Comparison of ENCODE assay signal across 8 cellular contexts in the genomic region with DNA sequence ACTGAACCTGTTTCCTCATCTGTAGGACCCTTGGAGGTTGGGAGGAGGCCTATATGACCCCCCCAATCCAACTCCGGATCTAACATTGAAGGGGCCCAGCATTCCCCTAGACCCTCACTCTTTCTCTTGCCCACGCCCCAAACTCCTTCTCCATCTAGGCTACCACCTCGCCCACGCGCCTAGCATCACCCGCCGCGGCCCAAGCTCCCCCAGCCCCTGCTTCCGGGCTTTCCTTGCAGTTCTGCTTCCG. TPM values are rescaled to one million over a fixed set of nuclear protein-coding genes. Genes with fewer than 3 reads are reported as not detected.
A peak's percentile ranks its signal among the peaks of the same experiment; 100 is the strongest.
DNase-seq lines count a peak whose midpoint lies in the region; ATAC-seq, FAIRE-seq and TF ChIP-seq lines count a peak whose summit lies in the region.

No MANE protein-coding gene starts in this region.

- intact Hi-C loops in pancreas (cut with DNase I): no loop called here

- H3K4me1 ChIP-seq in ACC112 (ENCODE audit: control insufficient read depth, insufficient read depth, low read length, unreplicated experiment) (peaks cover 8% of the 10 kb centered on the region), pancreas (peaks cover 0 to 8% (median 0%) of the 10 kb centered on the region in 3 donors)

- DNase-seq in HFF-Myc (ENCODE audit: extremely low read depth, low read depth): no peak
- peak; percentile 50 for DNase-seq in activated CD4-positive, alpha-beta T cell treated with anti-CD3 and anti-CD28 coated beads, Interleukin-2, amount 10 ng/mL, durations not matched to agents 7 days and 5 days
- DNase-seq in epithelial cell of prostate (ENCODE audit: low read depth, low spot score): no peak
- peak in 2 of 6 donors; percentile 25 to 40 for DNase-seq in pancreas
- DNase-seq in DMS153 (lab: John Stamatoyannopoulos, UW): no peak
- no peak for DNase-seq in AG20443 (ENCODE audit: low spot score)
- no peak for DNase-seq in erythroblast (lab: John Stamatoyannopoulos, UW)

- peak overlapping the region; percentile 70 for H3K27ac ChIP-seq in ACC112 (ENCODE audit: low read depth, low read length)
- H3K27ac ChIP-seq in epithelial cell of prostate: peak overlapping the region; percentile 68
- H3K27ac ChIP-seq in pancreas: peak overlapping the region; percentile 65 to 87 (median 81)

- H3K4me3 Mint-ChIP-seq in activated CD4-positive, alpha-beta T cell treated with anti-CD3 and anti-CD28 coated beads, Interleukin-2, amount 10 ng/mL, durations not matched to agents 7 days and 5 days: peak overlapping the region; percentile 86

- H2AFZ ChIP-seq in ACC112 (ENCODE audit: low read length, unreplicated experiment): peak overlapping the region; percentile 60

- ATAC-seq in pancreas: no peak

- H3K9me3 ChIP-seq in pancreas: no peaks in the 10 kb centered on the region

- H3K27ac Mint-ChIP-seq in activated CD4-positive, alpha-beta T cell treated with anti-CD3 and anti-CD28 coated beads, Interleukin-2, amount 10 ng/mL, durations not matched to agents 7 days and 5 days: peak overlapping the region; percentile 97

- peaks cover 37% of the 10 kb centered on the region for H3K4me1 Mint-ChIP-seq in activated CD4-positive, alpha-beta T cell treated with anti-CD3 and anti-CD28 coated beads, Interleukin-2, amount 10 ng/mL, durations not matched to agents 7 days and 5 days

- H3K27me3 Mint-ChIP-seq in activated CD4-positive, alpha-beta T cell treated with anti-CD3 and anti-CD28 coated beads, Interleukin-2, amount 10 ng/mL, durations not matched to agents 7 days and 5 days: no peaks in the 10 kb centered on the region

- TF ChIP-seq POLR2A in erythroblast (IDR thresholded peaks at IDR 0.05; ENCODE audit: low read length): no peak

- WGBS in pancreas, 2 donors: 0% methylated on average over 10 of the region's 10 CpGs

- CTCF ChIA-PET in activated CD4-positive, alpha-beta T cell treated with anti-CD3 and anti-CD28 coated beads, Interleukin-2, amount 10 ng/mL, durations not matched to agents 7 days and 5 days (lab: Charles Lee): interaction anchor here (1.1 to 3.5 kb wide), 10 partner anchors 9 to 339 kb away, joined by 3 to 18 read pairs (median 3); a partner anchor contains a TSS

- H3K27me3 ChIP-seq in ACC112 (ENCODE audit: insufficient read depth, low read length) (no peaks in the 10 kb centered on the region), pancreas (no peaks in the 10 kb centered on the region)

- peaks cover 17% of the 10 kb centered on the region for H3K36me3 Mint-ChIP-seq in activated CD4-positive, alpha-beta T cell treated with anti-CD3 and anti-CD28 coated beads, Interleukin-2, amount 10 ng/mL, durations not matched to agents 7 days and 5 days (ENCODE audit: low read depth)

- POLR2A ChIA-PET in activated CD4-positive, alpha-beta T cell treated with anti-CD3 and anti-CD28 coated beads, Interleukin-2, amount 10 ng/mL, durations not matched to agents 7 days and 5 days (lab: Charles Lee): interaction anchor here (0.7 to 0.9 kb wide), 2 partner anchors 9 to 56 kb away, joined by 3 read pairs; no protein-coding TSS in a partner anchor

- H3K79me2 ChIP-seq in ACC112 (ENCODE audit: control insufficient read depth, insufficient read depth, low read length, unreplicated experiment): peaks cover 41% of the 10 kb centered on the region

- FAIRE-seq in pancreas (lab: Jason Lieb, UNC): no peak

- no peaks in the 10 kb centered on the region for H3K9me3 Mint-ChIP-seq in activated CD4-positive, alpha-beta T cell treated with anti-CD3 and anti-CD28 coated beads, Interleukin-2, amount 10 ng/mL, durations not matched to agents 7 days and 5 days

- TF ChIP-seq CTCF in HFF-Myc (IDR thresholded peaks at IDR 0.05; ENCODE audit: low read depth, low read length, missing control alignments) (no peak), pancreas (IDR thresholded peaks at IDR 0.05) (no peak)

- H3K36me3 ChIP-seq in ACC112 (ENCODE audit: insufficient read depth, low read length): no peaks in the 10 kb centered on the region; the same call in 1 of the 2 replicates
- no peaks in the 10 kb centered on the region for H3K36me3 ChIP-seq in pancreas

- peak overlapping the region; percentile 87 for H3K4me3 ChIP-seq in ACC112 (ENCODE audit: low read depth, low read length)
- H3K4me3 ChIP-seq in HFF-Myc (replicated peaks; ENCODE audit: low read depth, low read length): peak overlapping the region; percentile 87
- H3K4me3 ChIP-seq in pancreas: peak overlapping the region; percentile 70 to 99 (median 92)

RNA-seq across cellular contexts. Expression of a gene that starts 0.5 kb away (rescaled TPM):
- total RNA-seq in activated CD4-positive, alpha-beta T cell treated with anti-CD3 and anti-CD28 coated beads, Interleukin-2, amount 10 ng/mL, durations not matched to agents 7 days and 5 days: 10 to 100 TPM; 49.2 to 59.2 TPM
- total RNA-seq in pancreas: 10 to 100 TPM; 12.9 to 22.8 (median 15.6) TPM
- polyA plus RNA-seq in pancreas: 10 to 100 TPM; 48.0 to 84.3 TPM

RNA-seq across cellular contexts. Expression of a gene that starts 54.7 kb away (rescaled TPM):
- total RNA-seq in activated CD4-positive, alpha-beta T cell treated with anti-CD3 and anti-CD28 coated beads, Interleukin-2, amount 10 ng/mL, durations not matched to agents 7 days and 5 days: 10 to 100 TPM; 31.6 to 47.9 TPM
- total RNA-seq in pancreas: 10 to 100 TPM; 16.8 to 29.3 (median 20.9) TPM
- polyA plus RNA-seq in pancreas: 10 to 100 TPM; 36.5 to 62.0 TPM
